13 cellular contexts compared by ENCODE assay signal in the genomic region with DNA sequence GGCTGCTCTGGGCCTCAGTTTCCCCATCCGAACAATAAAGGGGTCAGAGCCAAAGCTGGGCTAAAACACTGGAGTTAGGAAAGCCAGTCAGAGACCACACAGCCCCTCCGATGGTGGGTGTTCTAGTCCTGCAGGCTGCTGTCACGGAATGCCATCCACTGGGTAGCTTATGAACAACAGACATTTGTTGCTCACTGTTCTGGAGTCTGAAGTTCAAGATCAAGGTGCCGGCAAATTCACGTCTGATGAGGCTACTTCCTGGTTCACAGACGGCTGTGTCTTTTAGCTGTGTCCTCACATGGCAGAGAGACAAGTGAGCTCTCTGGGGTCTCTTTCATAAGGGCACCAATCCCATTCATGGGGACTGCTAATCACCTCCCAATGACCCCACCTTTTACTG. TPM values are rescaled to one million over a fixed set of nuclear protein-coding genes. Genes with fewer than 3 reads are reported as not detected.
DNase-seq lines count a peak whose midpoint lies in the region; ATAC-seq, FAIRE-seq and TF ChIP-seq lines count a peak whose summit lies in the region.
"Not testable (repeated sequence)": the region's sequence is repeated elsewhere in the genome, so short reads cannot be mapped to it uniquely, and the experiment has no call there.
"Had no signal": no experiment of that assay in that cellular context is flagged by ENCODE, and none has a peak within 500 bp of the region (broad histone marks: within the 10 kb centered on the region; RNA-seq: fewer than 3 reads in every experiment).

No MANE protein-coding gene starts in this region.

- WGBS in A549 (ENCODE audit: missing lambda C conversion rate): no CpG with 5 or more reads among the region's 6 CpGs
- no CpG with 5 or more reads among the region's 6 CpGs for WGBS in K562 (ENCODE audit: insufficient coverage, low coverage, missing lambda C conversion rate)

- not testable (repeated sequence) for TF ChIP-seq CTCF in A549 (IDR thresholded peaks at IDR 0.05); Panc1 (IDR thresholded peaks at IDR 0.05); activated B cell treated with CpG ODN at 0.5 μM for 24 hours (IDR thresholded peaks at IDR 0.05); K562 (IDR thresholded peaks at IDR 0.05 in 2 of 3, conservative IDR thresholded peaks at IDR 0.05 in 1 of 3; ENCODE audit: insufficient read depth in 2 of 3, low read depth in 1 of 3, low read length in 3 of 3); keratinocyte (optimal IDR thresholded peaks at IDR 0.05 in 1 of 3, IDR thresholded peaks at IDR 0.05 in 1 of 3, conservative IDR thresholded peaks at IDR 0.05 in 1 of 3; ENCODE audit: extremely low read depth in 1 of 3, insufficient read depth in 2 of 3, low read length in 3 of 3); mucosa of descending colon (IDR thresholded peaks at IDR 0.05)

- not testable (repeated sequence) for H3K9ac ChIP-seq in K562 (ENCODE audit: insufficient read depth in 1 of 2, low read depth in 2 of 2, low read length in 2 of 2); keratinocyte (ENCODE audit: control insufficient read depth, extremely low read depth, insufficient read depth, low read length)

- not testable (repeated sequence) for TF ChIP-seq RAD21 in A549 (conservative IDR thresholded peaks at IDR 0.05 in 1 of 2, IDR thresholded peaks at IDR 0.05 in 1 of 2); K562 (CRISPR knock-in tag; conservative IDR thresholded peaks at IDR 0.05 in 1 of 2, IDR thresholded peaks at IDR 0.05 in 1 of 2)

- not testable (repeated sequence) for DNase-seq in A549 (ENCODE audit: low read depth in 1 of 2, low spot score in 1 of 2); GM12891 (ENCODE audit: insufficient read length, low spot score); Panc1 (ENCODE audit: low read depth, low spot score); K562 (ENCODE audit: extremely low read depth in 1 of 4, low spot score in 3 of 4); keratinocyte (ENCODE audit: low read depth, low spot score); mucosa of descending colon
- DNase-seq in activated B cell treated with CpG ODN at 0.5 μM for 24 hours: peak; percentile 12

- not testable (repeated sequence) for H3K4me1 Mint-ChIP-seq in activated B cell treated with CpG ODN at 0.5 μM for 24 hours

- not testable (repeated sequence) for H2AFZ ChIP-seq in K562 (ENCODE audit: low read depth, low read length); keratinocyte (ENCODE audit: control insufficient read depth, low read length)

- ATAC-seq in A549: peak; percentile 28 to 48
- ATAC-seq in Panc1: peak; percentile 24
- ATAC-seq in activated B cell treated with CpG ODN at 0.5 μM for 24 hours (ENCODE audit: low read depth); K562: not testable (repeated sequence)
- peak; percentile 74 for ATAC-seq in mucosa of descending colon

- H3K4me3 Mint-ChIP-seq in activated B cell treated with CpG ODN at 0.5 μM for 24 hours: not testable (repeated sequence)

- not testable (repeated sequence) for BruUV-seq in Panc1 (replicated peaks; lab: Mats Ljungman, UMichigan); K562 (replicated peaks; lab: Mats Ljungman, UMichigan)

- H3K36me3 ChIP-seq in Panc1 (ENCODE audit: control insufficient read depth, insufficient read depth, low read length); K562 (ENCODE audit: control insufficient read depth, insufficient read depth, low read length); keratinocyte (ENCODE audit: control insufficient read depth in 2 of 2, extremely low read depth in 1 of 2, insufficient read depth in 2 of 2, low read length in 2 of 2); mucosa of descending colon (ENCODE audit: low read depth): not testable (repeated sequence)

- not testable (repeated sequence) for H3K27me3 Mint-ChIP-seq in activated B cell treated with CpG ODN at 0.5 μM for 24 hours

- H3K27ac ChIP-seq in A549: peak overlapping the region; percentile 79 to 80
- H3K27ac ChIP-seq in Panc1 (ENCODE audit: low read length); K562 (ENCODE audit: extremely low read depth, low read depth, low read length); keratinocyte (ENCODE audit: control insufficient read depth, insufficient read depth, low read length): not testable (repeated sequence)

- H3K4me3 ChIP-seq in A549; Panc1 (ENCODE audit: low read depth in 2 of 2, low read length in 2 of 2); K562; keratinocyte (ENCODE audit: control insufficient read depth in 2 of 3, extremely low read depth in 1 of 3, insufficient read depth in 2 of 3, low read depth in 1 of 3, low read length in 3 of 3); mucosa of descending colon: not testable (repeated sequence)

- H3K27ac Mint-ChIP-seq in activated B cell treated with CpG ODN at 0.5 μM for 24 hours: peak overlapping the region; percentile 46

- not testable (repeated sequence) for H3K79me2 ChIP-seq in K562 (ENCODE audit: control insufficient read depth, insufficient read depth, low read length); keratinocyte (ENCODE audit: control insufficient read depth, insufficient read depth, low read length)

- not testable (repeated sequence) for H3K9me3 ChIP-seq in A549; Panc1 (ENCODE audit: control insufficient read depth, insufficient read depth, low read depth, low read length); K562 (replicated peaks; ENCODE audit: control insufficient read depth, insufficient read depth, low read depth, low read length); keratinocyte (ENCODE audit: control insufficient read depth, low read depth, low read length); mucosa of descending colon

- H3K9me1 ChIP-seq in K562 (ENCODE audit: control insufficient read depth, insufficient read depth, low read length); keratinocyte (ENCODE audit: control insufficient read depth, extremely low read depth, insufficient read depth, low read length): not testable (repeated sequence)

- dilution Hi-C loops in keratinocyte (cut with MboI; ENCODE audit: extremely low pct_ligation_motif_present, low sequenced_read_pairs): not testable (repeated sequence)

- not testable (repeated sequence) for H3K9me3 Mint-ChIP-seq in activated B cell treated with CpG ODN at 0.5 μM for 24 hours

- not testable (repeated sequence) for H3K27me3 ChIP-seq in Panc1 (ENCODE audit: control insufficient read depth, insufficient read depth, low read length); K562 (ENCODE audit: control insufficient read depth in 2 of 2, insufficient read depth in 2 of 2, low read length in 2 of 2); keratinocyte (ENCODE audit: control insufficient read depth, extremely low read depth, insufficient read depth, low read length)

- not testable (repeated sequence) for H3K36me3 Mint-ChIP-seq in activated B cell treated with CpG ODN at 0.5 μM for 24 hours (ENCODE audit: low read depth)

- POLR2A ChIA-PET in A549 (lab: Yijun Ruan, JAX); Panc1 (lab: Charles Lee); activated B cell treated with CpG ODN at 0.5 μM for 24 hours (lab: Charles Lee); K562 (lab: Yijun Ruan, JAX): not testable (repeated sequence)

- TF ChIP-seq EP300 in A549 (IDR thresholded peaks at IDR 0.05); K562 (IDR thresholded peaks at IDR 0.05; ENCODE audit: low read length): not testable (repeated sequence)

- intact Hi-C loops in Panc1 (cut with micrococcal nuclease; ENCODE audit: unreplicated experiment); activated B cell treated with CpG ODN at 0.5 μM for 24 hours (cut with micrococcal nuclease); K562 (cut with micrococcal nuclease); mucosa of descending colon (cut with DNase I, micrococcal nuclease): not testable (repeated sequence)

- H3K4me1 ChIP-seq in A549; Panc1 (ENCODE audit: control insufficient read depth, insufficient read depth, low read length); K562 (replicated peaks in 1 of 2; ENCODE audit: control insufficient read depth in 2 of 2, insufficient read depth in 2 of 2, low read length in 2 of 2); keratinocyte (ENCODE audit: control insufficient read depth, extremely low read depth, insufficient read depth, low read length); mucosa of descending colon (ENCODE audit: low read depth): not testable (repeated sequence)

- H4K20me1 ChIP-seq in K562 (replicated peaks; ENCODE audit: control insufficient read depth, insufficient read depth, low read length); keratinocyte (ENCODE audit: control insufficient read depth, extremely low read depth, insufficient read depth, low read length): not testable (repeated sequence)

- CTCF ChIA-PET in A549 (lab: Yijun Ruan, JAX); Panc1 (lab: Charles Lee); activated B cell treated with CpG ODN at 0.5 μM for 24 hours (lab: Charles Lee); K562 (lab: Yijun Ruan, JAX; ENCODE audit: low intra/inter-chr PET ratio): not testable (repeated sequence)

- H3K4me2 ChIP-seq in A549; K562 (ENCODE audit: insufficient read depth, low read length); keratinocyte (ENCODE audit: control insufficient read depth, extremely low read depth, insufficient read depth, low read depth, low read length): not testable (repeated sequence)

- not testable (repeated sequence) for TF ChIP-seq POLR2A in A549 (IDR thresholded peaks at IDR 0.05; ENCODE audit: low read length); GM12891 (IDR thresholded peaks at IDR 0.05; ENCODE audit: low read depth, low read length); K562 (conservative IDR thresholded peaks at IDR 0.05)

- in situ Hi-C loops in Panc1 (cut with HindIII; ENCODE audit: low pct_unique_long_range_greater_than_20kb, low sequenced_read_pairs); K562 (cut with MboI): not testable (repeated sequence)

- FAIRE-seq in A549 (lab: Jason Lieb, UNC): peak; percentile 86
- FAIRE-seq in GM12891 (lab: Jason Lieb, UNC): peak; percentile 83
- peak; percentile 80 for FAIRE-seq in K562 (lab: Jason Lieb, UNC)
- FAIRE-seq in keratinocyte (lab: Jason Lieb, UNC): peak; percentile 61

RNA-seq across cellular contexts. Expression of a gene that starts 9.2 kb away (rescaled TPM):
- polyA plus RNA-seq in A549 (2011; rRNA removed) (0.08 and 0.09 TPM in 2 replicates), A549 (2017; fragmentation: RNase III; extraction: RNeasy Plus Mini Kit Qiagen cat#74134 plus additional on column Dnase treatment) (0.16 to 0.36 TPM (median 0.25 TPM) in 3 replicates), K562 (2011; rRNA removed) (0.11 TPM in 1 of 2 replicates, not detected in the other), K562 (2014; fragmentation: Illumina TruSeq; extraction: Trizol) (not detected in 2 replicates), K562 (2014; fragmentation: Nextera tagmentation; extraction: Ambion mirVana) (not detected), K562 (2014; rRNA removed) (not detected in 2 replicates), keratinocyte (not detected in 3 replicates)
- 0.08 TPM in 1 of 2 replicates, not detected in the other for polyA plus RNA-seq in A549 (2012; cell fraction: cytosol; rRNA removed)
- 0.43 and 0.61 TPM in 2 replicates for polyA plus RNA-seq in A549 (2012; cell fraction: nucleus; rRNA removed)
- 0.74 and 1.2 TPM in 2 replicates for polyA minus RNA-seq in A549 (2011; rRNA and poly(A)+ RNA removed)
- 13.3 TPM for polyA plus RNA-seq in GM12891 (2012; ENCODE audit: low read depth, missing spikeins)
- total RNA-seq in Panc1 (2021; ENCODE audit: unreplicated experiment) (0.31 TPM), activated B cell treated with CpG ODN at 0.5 μM for 24 hours (54.5 and 59.0 TPM in 2 replicates), K562 (2014; rRNA removed) (not detected in 2 replicates), K562 (2014; rRNA removed; fragmentation: Illumina TruSeq; extraction: Trizol) (not detected in 2 replicates), K562 (2015; rRNA removed; fragmentation: Illumina TruSeq; extraction: Trizol) (not detected in 2 replicates), K562 (2021) (0.22 TPM in 1 of 2 replicates, not detected in the other), mucosa of descending colon (1 to 10 TPM; 2.0 to 4.4 (median 2.2) TPM)
- polyA plus RNA-seq in Panc1 (2012; ENCODE audit: insufficient read length): not detected
- 0.48 and 0.81 TPM in 2 replicates for total RNA-seq in K562 (2011; cell fraction: chromatin; rRNA removed; ENCODE audit: low replicate concordance)
- not detected in 2 replicates for total RNA-seq in K562 (2011; cell fraction: nucleolus; rRNA removed)
- 0.37 TPM in 1 of 2 replicates, not detected in the other for total RNA-seq in K562 (2011; cell fraction: nucleoplasm; rRNA removed)
- not detected in 2 replicates for polyA plus RNA-seq in K562 (2011; cell fraction: cytosol; rRNA removed)
- not detected in 2 replicates for polyA plus RNA-seq in K562 (2011; cell fraction: nucleus; rRNA removed)
- polyA plus RNA-seq in K562 (2012): not detected in 2 replicates
- polyA minus RNA-seq in K562 (2011; rRNA and poly(A)+ RNA removed): not detected in 2 replicates
- polyA minus RNA-seq in K562 (2011; cell fraction: cytosol; rRNA and poly(A)+ RNA removed): not detected in 2 replicates
- not detected in 2 replicates for polyA minus RNA-seq in K562 (2011; cell fraction: nucleus; rRNA and poly(A)+ RNA removed)
- polyA plus RNA-seq in keratinocyte (2011; ENCODE audit: low read depth): not detected
- polyA plus RNA-seq in keratinocyte (2011; cell fraction: cytosol; rRNA removed): not detected in 2 replicates
- not detected in 2 replicates for polyA plus RNA-seq in keratinocyte (2011; cell fraction: nucleus; rRNA removed)
- not detected in 2 replicates for polyA plus RNA-seq in keratinocyte (2012; ENCODE audit: low replicate concordance)
- not detected in 3 replicates for polyA minus RNA-seq in keratinocyte
- polyA minus RNA-seq in keratinocyte (2011; cell fraction: cytosol; rRNA and poly(A)+ RNA removed): not detected
- polyA minus RNA-seq in keratinocyte (2011; cell fraction: nucleus; rRNA and poly(A)+ RNA removed): 0.63 TPM in 1 of 2 replicates, not detected in the other
- total RNA-seq: A673, HFFc6, HT1080, IMR-90 had no signal
- polyA plus RNA-seq: AG04450, GM23338, IMR-90 had no signal

Comparison
In these comparisons a context has a peak if more than half of its experiments do, and no peak if none do; other contexts are left out.
1. RNA of a gene that starts 9.2 kb away (total RNA-seq): 54.5 to 59.0 TPM in activated B cell treated with CpG ODN at 0.5 μM for 24 hours; 2.0 to 4.4 TPM in mucosa of descending colon, 0.31 TPM in Panc1 (single experiment) and 0.22 to 0.81 TPM in K562; every median in the first group is over 10 times any median in the second.